ENCODE assay signal across 18 cellular contexts in the genomic region with DNA sequence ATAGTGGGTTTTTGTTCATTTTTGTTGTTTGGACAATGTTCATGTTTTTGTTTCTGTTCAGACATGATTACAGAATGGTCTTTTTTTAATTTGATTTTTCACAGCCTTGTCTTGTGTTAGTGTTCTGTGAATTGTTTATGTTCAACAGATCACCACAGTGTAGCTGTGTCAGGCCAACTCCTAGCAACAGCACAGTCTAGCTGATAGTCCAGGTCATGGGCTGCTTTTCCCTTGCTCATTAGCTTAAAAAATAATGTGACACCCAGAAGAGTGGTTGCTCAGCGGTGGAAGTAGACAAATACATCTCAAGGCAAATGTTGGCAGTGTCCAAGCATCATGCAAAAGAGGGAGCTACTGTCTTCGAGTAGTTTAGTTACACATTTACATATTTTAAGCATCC. TPM values are rescaled to one million over a fixed set of nuclear protein-coding genes. Genes with fewer than 3 reads are reported as not detected.
"Had no signal": no experiment of that assay in that cellular context is flagged by ENCODE, and none has a peak within 500 bp of the region (broad histone marks: within the 10 kb centered on the region; RNA-seq: fewer than 3 reads in every experiment).

No MANE protein-coding gene starts in this region.

- H3K36me3 ChIP-seq: breast epithelium had no signal

- H3K27ac ChIP-seq: breast epithelium, esophagus squamous epithelium, sigmoid colon, suprapubic skin, upper lobe of right lung had no signal

- H3K27me3 ChIP-seq: breast epithelium, esophagus squamous epithelium, sigmoid colon, suprapubic skin, upper lobe of right lung had no signal

- H3K9me3 ChIP-seq: breast epithelium, esophagus squamous epithelium, mucosa of descending colon, sigmoid colon, suprapubic skin, upper lobe of right lung had no signal

- DNase-seq: activated CD4-positive, alpha-beta T cell treated with anti-CD3 and anti-CD28 coated beads, Interleukin-2, amount 50 U/mL, for 4 hours; activated effector memory CD4-positive, alpha-beta T cell treated with anti-CD3 and anti-CD28 coated beads, Interleukin-2, amount 50 U/mL, for 16 hours; activated T-cell treated with anti-CD3 and anti-CD28 coated beads, Interleukin-2, amount 50 U/mL, for 24 hours; aorta; esophagus squamous epithelium; foreskin melanocyte; head of caudate nucleus; left colon; mucosa of descending colon; occipital lobe; sigmoid colon; stimulated activated CD4-positive, alpha-beta T cell treated with anti-CD3 and anti-CD28 coated beads, Interleukin-4, amount 100 ng/mL, for 1 hour; stimulated activated CD8-positive, alpha-beta memory T cell treated with anti-CD3 and anti-CD28 coated beads, Interleukin-4, amount 100 ng/mL, for 48 hours; stimulated activated naive CD8-positive, alpha-beta T cell treated with anti-CD3 and anti-CD28 coated beads, Interleukin-15, Interleukin-2, amounts not matched to agents 100 U/mL and 50 U/mL, for 24 hours; upper lobe of right lung had no signal

- H3K4me3 ChIP-seq: breast epithelium, esophagus squamous epithelium, mucosa of descending colon, sigmoid colon, suprapubic skin, upper lobe of right lung had no signal

RNA-seq across cellular contexts. Expression of a gene that starts 33.1 kb away (rescaled TPM):
- total RNA-seq: left colon; mucosa of descending colon; natural killer cell treated with Interleukin-12 subunit alpha and Interleukin-12 subunit beta and Interleukin-15 and Interleukin-18, amount 100 ng/mL, for 72 hours; occipital lobe; suprapubic skin had no signal
